In the genomic region with DNA sequence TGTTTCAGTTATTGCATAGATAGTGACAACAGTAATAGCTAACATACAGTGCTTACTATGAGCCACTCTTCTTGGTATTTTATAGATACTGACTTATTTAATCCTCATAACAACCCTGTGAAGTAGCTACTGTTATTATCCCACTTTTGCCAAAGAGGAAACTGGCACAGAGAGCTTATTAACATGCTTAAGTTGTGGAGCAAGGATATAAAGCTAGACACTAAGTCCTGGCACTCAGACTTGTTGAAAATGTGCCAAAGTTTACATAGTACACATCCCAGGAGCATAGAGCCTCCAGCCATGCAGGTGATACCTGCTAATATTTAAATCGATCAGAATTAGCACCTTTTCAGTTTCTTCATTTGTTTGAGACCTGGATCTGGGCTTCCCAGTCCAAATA, we compare ENCODE assay signal across 2 cellular contexts.
TF ChIP-seq lines count a peak whose summit lies in the region.

No MANE protein-coding gene starts in this region.

TF ChIP-seq in SK-N-SH treated with all-trans-retinoic acid at 6 μM for 48 hours, 23 proteins besides CTCF, POLR2A, EP300 and RAD21:
- TF ChIP-seq PPARA (CRISPR knock-in tag; IDR thresholded peaks at IDR 0.05; ENCODE audit: borderline replicate concordance) (no peak), ZFP3 (CRISPR knock-in tag; IDR thresholded peaks at IDR 0.05) (no peak), ZFP30 (CRISPR knock-in tag; IDR thresholded peaks at IDR 0.05) (no peak), TOX (CRISPR knock-in tag; IDR thresholded peaks at IDR 0.05; ENCODE audit: borderline replicate concordance) (no peak), OSR1 (CRISPR knock-in tag; IDR thresholded peaks at IDR 0.05) (no peak), ZC3H10 (CRISPR knock-in tag; IDR thresholded peaks at IDR 0.05) (no peak), RARB (CRISPR knock-in tag; IDR thresholded peaks at IDR 0.05) (no peak), ZNF565 (CRISPR knock-in tag; conservative IDR thresholded peaks at IDR 0.05; ENCODE audit: low read depth) (no peak), POU6F1 (CRISPR knock-in tag; IDR thresholded peaks at IDR 0.05; ENCODE audit: borderline replicate concordance, low read depth) (no peak), ZNF8 (CRISPR knock-in tag; IDR thresholded peaks at IDR 0.05) (no peak), GLIS3 (CRISPR knock-in tag; IDR thresholded peaks at IDR 0.05) (no peak), SNAI2 (CRISPR knock-in tag; IDR thresholded peaks at IDR 0.05) (no peak), ISL1 (CRISPR knock-in tag; IDR thresholded peaks at IDR 0.05) (no peak), PATZ1 (CRISPR knock-in tag; IDR thresholded peaks at IDR 0.05; ENCODE audit: borderline replicate concordance) (no peak), CSRNP3 (CRISPR knock-in tag; IDR thresholded peaks at IDR 0.05) (no peak), ESRRG (CRISPR knock-in tag; IDR thresholded peaks at IDR 0.05) (no peak), ARNTL (CRISPR knock-in tag; IDR thresholded peaks at IDR 0.05; ENCODE audit: borderline replicate concordance, low read depth) (no peak), CSDC2 (CRISPR knock-in tag; IDR thresholded peaks at IDR 0.05) (no peak)
- TF ChIP-seq, protein P1, sequence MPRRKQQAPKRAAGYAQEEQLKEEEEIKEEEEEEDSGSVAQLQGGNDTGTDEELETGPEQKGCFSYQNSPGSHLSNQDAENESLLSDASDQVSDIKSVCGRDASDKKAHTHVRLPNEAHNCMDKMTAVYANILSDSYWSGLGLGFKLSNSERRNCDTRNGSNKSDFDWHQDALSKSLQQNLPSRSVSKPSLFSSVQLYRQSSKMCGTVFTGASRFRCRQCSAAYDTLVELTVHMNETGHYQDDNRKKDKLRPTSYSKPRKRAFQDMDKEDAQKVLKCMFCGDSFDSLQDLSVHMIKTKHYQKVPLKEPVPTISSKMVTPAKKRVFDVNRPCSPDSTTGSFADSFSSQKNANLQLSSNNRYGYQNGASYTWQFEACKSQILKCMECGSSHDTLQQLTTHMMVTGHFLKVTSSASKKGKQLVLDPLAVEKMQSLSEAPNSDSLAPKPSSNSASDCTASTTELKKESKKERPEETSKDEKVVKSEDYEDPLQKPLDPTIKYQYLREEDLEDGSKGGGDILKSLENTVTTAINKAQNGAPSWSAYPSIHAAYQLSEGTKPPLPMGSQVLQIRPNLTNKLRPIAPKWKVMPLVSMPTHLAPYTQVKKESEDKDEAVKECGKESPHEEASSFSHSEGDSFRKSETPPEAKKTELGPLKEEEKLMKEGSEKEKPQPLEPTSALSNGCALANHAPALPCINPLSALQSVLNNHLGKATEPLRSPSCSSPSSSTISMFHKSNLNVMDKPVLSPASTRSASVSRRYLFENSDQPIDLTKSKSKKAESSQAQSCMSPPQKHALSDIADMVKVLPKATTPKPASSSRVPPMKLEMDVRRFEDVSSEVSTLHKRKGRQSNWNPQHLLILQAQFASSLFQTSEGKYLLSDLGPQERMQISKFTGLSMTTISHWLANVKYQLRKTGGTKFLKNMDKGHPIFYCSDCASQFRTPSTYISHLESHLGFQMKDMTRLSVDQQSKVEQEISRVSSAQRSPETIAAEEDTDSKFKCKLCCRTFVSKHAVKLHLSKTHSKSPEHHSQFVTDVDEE (CRISPR knock-in tag; IDR thresholded peaks at IDR 0.05) = no peak
- TF ChIP-seq, protein P2, sequence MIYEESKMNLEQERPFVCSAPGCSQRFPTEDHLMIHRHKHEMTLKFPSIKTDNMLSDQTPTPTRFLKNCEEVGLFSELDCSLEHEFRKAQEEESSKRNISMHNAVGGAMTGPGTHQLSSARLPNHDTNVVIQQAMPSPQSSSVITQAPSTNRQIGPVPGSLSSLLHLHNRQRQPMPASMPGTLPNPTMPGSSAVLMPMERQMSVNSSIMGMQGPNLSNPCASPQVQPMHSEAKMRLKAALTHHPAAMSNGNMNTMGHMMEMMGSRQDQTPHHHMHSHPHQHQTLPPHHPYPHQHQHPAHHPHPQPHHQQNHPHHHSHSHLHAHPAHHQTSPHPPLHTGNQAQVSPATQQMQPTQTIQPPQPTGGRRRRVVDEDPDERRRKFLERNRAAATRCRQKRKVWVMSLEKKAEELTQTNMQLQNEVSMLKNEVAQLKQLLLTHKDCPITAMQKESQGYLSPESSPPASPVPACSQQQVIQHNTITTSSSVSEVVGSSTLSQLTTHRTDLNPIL (CRISPR knock-in tag; IDR thresholded peaks at IDR 0.05; ENCODE audit: low read depth) = no peak
TF ChIP-seq in SK-N-SH treated with all-trans-retinoic acid at 6 μM for 48 hours: peak in this region for 0.

TF ChIP-seq in SK-N-SH, 30 proteins besides CTCF, POLR2A, EP300 and RAD21:
- TF ChIP-seq YY1 (IDR thresholded peaks at IDR 0.05; ENCODE audit: low read depth) (no peak), RCOR1 (IDR thresholded peaks at IDR 0.05; ENCODE audit: low read length) (no peak), GABPA (IDR thresholded peaks at IDR 0.05; ENCODE audit: low read depth) (no peak), USF2 (IDR thresholded peaks at IDR 0.05; ENCODE audit: borderline replicate concordance, low read depth, low read length) (no peak), MEF2A (IDR thresholded peaks at IDR 0.05; ENCODE audit: borderline replicate concordance, low read depth) (no peak), RFX5 (IDR thresholded peaks at IDR 0.05; ENCODE audit: low read length) (no peak), FOSL2 (IDR thresholded peaks at IDR 0.05; ENCODE audit: borderline replicate concordance, low read depth) (no peak), FOXM1 (IDR thresholded peaks at IDR 0.05; ENCODE audit: low read depth) (no peak), NRF1 (IDR thresholded peaks at IDR 0.05; ENCODE audit: low read depth, low read length) (no peak), CHD2 (IDR thresholded peaks at IDR 0.05; ENCODE audit: low read length, partially characterized antibody) (no peak), MAX (IDR thresholded peaks at IDR 0.05; ENCODE audit: low read depth) (no peak), ZBTB33 (IDR thresholded peaks at IDR 0.05; ENCODE audit: borderline replicate concordance, low read depth) (no peak), SMC3 (IDR thresholded peaks at IDR 0.05; ENCODE audit: low read depth, low read length) (no peak), ELF1 (IDR thresholded peaks at IDR 0.05) (no peak)
- TF ChIP-seq, protein P3, sequence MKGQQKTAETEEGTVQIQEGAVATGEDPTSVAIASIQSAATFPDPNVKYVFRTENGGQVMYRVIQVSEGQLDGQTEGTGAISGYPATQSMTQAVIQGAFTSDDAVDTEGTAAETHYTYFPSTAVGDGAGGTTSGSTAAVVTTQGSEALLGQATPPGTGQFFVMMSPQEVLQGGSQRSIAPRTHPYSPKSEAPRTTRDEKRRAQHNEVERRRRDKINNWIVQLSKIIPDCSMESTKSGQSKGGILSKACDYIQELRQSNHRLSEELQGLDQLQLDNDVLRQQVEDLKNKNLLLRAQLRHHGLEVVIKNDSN (IDR thresholded peaks at IDR 0.05; ENCODE audit: borderline replicate concordance, low read depth) = no peak
